ENCODE assay signal across 19 cellular contexts in genomic region chr6:120903836-120904235, GRCh38.
DNase-seq lines count a peak whose midpoint lies in the region; ATAC-seq and TF ChIP-seq lines count a peak whose summit lies in the region.
"Had no signal": no experiment of that assay in that cellular context is flagged by ENCODE, and none has a peak within 500 bp of the region (broad histone marks: within the 10 kb centered on the region; RNA-seq: fewer than 3 reads in every experiment).

No MANE protein-coding gene starts in this region.

- DNase-seq in HS-5 (ENCODE audit: low read depth) (peak; percentile 3), dedifferentiated amniotic fluid mesenchymal stem cell (ENCODE audit: extremely low spot score) (peak; percentile 28), mesothelial cell of epicardium (ENCODE audit: low spot score in 2 of 2, unreplicated experiment in 2 of 2) (no peak), head of caudate nucleus (no peak), KBM-7 (no peak)
- DNase-seq: ACHN, DMS79, HCEC 1CT, MM.1S, NCI-H1092, NCI-H1436 treated with DMSO at 0.1 percent for 48 hours, NCI-H2029 treated with DMSO at 0.1 percent for 48 hours, NCI-H2171, NCI-H446 treated with DMSO at 0.1 percent for 48 hours, NCI-H69, OCI-M1, Right ventricle myocardium superior had no signal

- TF ChIP-seq CTCF in mesothelial cell of epicardium (IDR thresholded peaks at IDR 0.05; ENCODE audit: unreplicated experiment): no peak

- H3K4me1 Mint-ChIP-seq in mesothelial cell of epicardium: peaks cover 19% of the 10 kb centered on the region

- no peaks in the 10 kb centered on the region for H3K27me3 Mint-ChIP-seq in mesothelial cell of epicardium (ENCODE audit: low read depth)

- H3K36me3 Mint-ChIP-seq in mesothelial cell of epicardium: no peaks in the 10 kb centered on the region

- no peak for ATAC-seq in GM18861 (IDR thresholded peaks at IDR 0.05; ENCODE audit: unreplicated experiment)
- no peak for ATAC-seq in GM21723 (IDR thresholded peaks at IDR 0.05; ENCODE audit: unreplicated experiment)

- no peaks in the 10 kb centered on the region for H3K9me3 Mint-ChIP-seq in mesothelial cell of epicardium

- no peak overlapping the region for H3K4me3 Mint-ChIP-seq in mesothelial cell of epicardium

- in situ Hi-C loops in KBM-7 (cut with MboI; ENCODE audit: low pct_unique_long_range_greater_than_20kb, low sequenced_read_pairs): no loop called here

- peak overlapping the region; percentile 86 for H3K27ac Mint-ChIP-seq in mesothelial cell of epicardium

- intact Hi-C loops in head of caudate nucleus (cut with DNase I): no loop called here

Comparison
In these comparisons a context has a peak if more than half of its experiments do, and no peak if none do; other contexts are left out.
1. DNase-seq: peak in HS-5 (single experiment) and dedifferentiated amniotic fluid mesenchymal stem cell (single experiment); none in mesothelial cell of epicardium (0 of 2), head of caudate nucleus (0 of 42) and KBM-7 (single experiment).